11 cellular contexts compared by ENCODE assay signal in the genomic region with DNA sequence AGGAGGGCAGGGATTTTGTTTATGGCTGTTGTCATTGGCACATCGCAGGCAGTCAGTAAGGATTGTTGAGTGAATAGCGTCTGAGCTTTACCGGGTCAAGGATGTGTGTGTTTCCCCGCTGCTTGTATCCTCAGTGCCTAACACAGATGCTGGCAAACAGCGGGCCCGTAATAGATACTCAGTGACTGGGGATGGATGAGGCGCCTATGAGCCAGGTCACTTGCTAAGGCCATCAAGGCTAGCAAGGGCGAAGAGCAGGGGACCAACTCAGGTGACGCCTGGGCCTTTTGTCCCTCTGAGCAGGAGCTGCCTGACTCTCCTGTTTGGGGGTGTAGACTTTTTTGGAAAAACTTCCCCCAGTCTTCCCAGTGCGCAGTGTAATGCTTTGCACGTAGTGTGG. TPM values are rescaled to one million over a fixed set of nuclear protein-coding genes. Genes with fewer than 3 reads are reported as not detected.
DNase-seq lines count a peak whose midpoint lies in the region; ATAC-seq and TF ChIP-seq lines count a peak whose summit lies in the region.
"Had no signal": no experiment of that assay in that cellular context is flagged by ENCODE, and none has a peak within 500 bp of the region (broad histone marks: within the 10 kb centered on the region; RNA-seq: fewer than 3 reads in every experiment).

No MANE protein-coding gene starts in this region.

- no peaks in the 10 kb centered on the region for H3K36me3 Mint-ChIP-seq in activated CD4-positive, alpha-beta T cell treated with anti-CD3 and anti-CD28 coated beads for 36 hours (ENCODE audit: low read depth)
- no peaks in the 10 kb centered on the region for H3K36me3 Mint-ChIP-seq in activated B cell treated with CpG ODN at 0.5 μM for 24 hours (ENCODE audit: low read depth)
- H3K36me3 Mint-ChIP-seq in natural killer cell treated with Interleukin-12 subunit alpha and Interleukin-12 subunit beta and Interleukin-15 and Interleukin-18, amount 100 ng/mL, for 72 hours = no peaks in the 10 kb centered on the region

- H3K9me3 ChIP-seq in skeletal muscle satellite cell (replicated peaks; ENCODE audit: low read length) = no peaks in the 10 kb centered on the region
- H3K9me3 ChIP-seq: Peyer's patch had no signal

- H3K27ac Mint-ChIP-seq in activated CD4-positive, alpha-beta T cell treated with anti-CD3 and anti-CD28 coated beads for 36 hours = no peak overlapping the region
- H3K27ac Mint-ChIP-seq in activated B cell treated with CpG ODN at 0.5 μM for 24 hours = no peak overlapping the region
- H3K27ac Mint-ChIP-seq in natural killer cell treated with Interleukin-12 subunit alpha and Interleukin-12 subunit beta and Interleukin-15 and Interleukin-18, amount 100 ng/mL, for 72 hours = no peak overlapping the region

- peak overlapping the region; percentile 72 for H3K9ac ChIP-seq in skeletal muscle satellite cell (ENCODE audit: low read depth, low read length)

- no peaks in the 10 kb centered on the region for H3K27me3 ChIP-seq in skeletal muscle satellite cell (ENCODE audit: control insufficient read depth, insufficient read depth, low read length)

- TF ChIP-seq CTCF in activated B cell treated with CpG ODN at 0.5 μM for 24 hours (IDR thresholded peaks at IDR 0.05) (no peak), fibroblast of pulmonary artery (IDR thresholded peaks at IDR 0.05; ENCODE audit: low read length, missing control alignments) (no peak), GM10266 (IDR thresholded peaks at IDR 0.05; ENCODE audit: control insufficient read depth, insufficient read depth, low read depth, missing control alignments) (no peak)

- intact Hi-C loops in activated CD4-positive, alpha-beta T cell treated with anti-CD3 and anti-CD28 coated beads for 36 hours (cut with DNase I, micrococcal nuclease) = no loop called here
- intact Hi-C loops in activated B cell treated with CpG ODN at 0.5 μM for 24 hours (cut with micrococcal nuclease) = no loop called here

- no peaks in the 10 kb centered on the region for H3K4me1 Mint-ChIP-seq in activated CD4-positive, alpha-beta T cell treated with anti-CD3 and anti-CD28 coated beads for 36 hours
- peaks cover 6% of the 10 kb centered on the region for H3K4me1 Mint-ChIP-seq in activated B cell treated with CpG ODN at 0.5 μM for 24 hours
- H3K4me1 Mint-ChIP-seq in natural killer cell treated with Interleukin-12 subunit alpha and Interleukin-12 subunit beta and Interleukin-15 and Interleukin-18, amount 100 ng/mL, for 72 hours (ENCODE audit: low read depth in 2 of 2) = peaks cover 0 to 4% of the 10 kb centered on the region in 2 donors

- no peaks in the 10 kb centered on the region for H3K9me3 Mint-ChIP-seq in activated CD4-positive, alpha-beta T cell treated with anti-CD3 and anti-CD28 coated beads for 36 hours (ENCODE audit: low read depth)
- H3K9me3 Mint-ChIP-seq in activated B cell treated with CpG ODN at 0.5 μM for 24 hours = no peaks in the 10 kb centered on the region
- H3K9me3 Mint-ChIP-seq in natural killer cell treated with Interleukin-12 subunit alpha and Interleukin-12 subunit beta and Interleukin-15 and Interleukin-18, amount 100 ng/mL, for 72 hours = no peaks in the 10 kb centered on the region

- H3K4me3 ChIP-seq in fibroblast of pulmonary artery (replicated peaks; ENCODE audit: low read depth, low read length) = peak overlapping the region; percentile 65
- H3K4me3 ChIP-seq in skeletal muscle satellite cell (ENCODE audit: low read length) = peak overlapping the region; percentile 83

- peaks cover 48% of the 10 kb centered on the region for H3K27me3 Mint-ChIP-seq in activated CD4-positive, alpha-beta T cell treated with anti-CD3 and anti-CD28 coated beads for 36 hours
- H3K27me3 Mint-ChIP-seq in activated B cell treated with CpG ODN at 0.5 μM for 24 hours = peaks cover 53% of the 10 kb centered on the region
- H3K27me3 Mint-ChIP-seq in natural killer cell treated with Interleukin-12 subunit alpha and Interleukin-12 subunit beta and Interleukin-15 and Interleukin-18, amount 100 ng/mL, for 72 hours = peaks cover 31 to 41% of the 10 kb centered on the region in 2 donors

- ATAC-seq in activated CD4-positive, alpha-beta T cell treated with anti-CD3 and anti-CD28 coated beads for 36 hours = no peak
- ATAC-seq in activated B cell treated with CpG ODN at 0.5 μM for 24 hours (ENCODE audit: low read depth) = no peak
- ATAC-seq in natural killer cell treated with Interleukin-12 subunit alpha and Interleukin-12 subunit beta and Interleukin-15 and Interleukin-18, amount 100 ng/mL, for 72 hours = no peak

- no peaks in the 10 kb centered on the region for H3K36me3 ChIP-seq in skeletal muscle satellite cell (ENCODE audit: insufficient read depth, low read length)
- H3K36me3 ChIP-seq: Peyer's patch had no signal

- H3K4me3 Mint-ChIP-seq in activated CD4-positive, alpha-beta T cell treated with anti-CD3 and anti-CD28 coated beads for 36 hours = peak overlapping the region; percentile 38
- peak overlapping the region; percentile 50 for H3K4me3 Mint-ChIP-seq in activated B cell treated with CpG ODN at 0.5 μM for 24 hours
- no peak overlapping the region for H3K4me3 Mint-ChIP-seq in natural killer cell treated with Interleukin-12 subunit alpha and Interleukin-12 subunit beta and Interleukin-15 and Interleukin-18, amount 100 ng/mL, for 72 hours

- no peak for DNase-seq in activated CD4-positive, alpha-beta T cell treated with anti-CD3 and anti-CD28 coated beads for 36 hours
- DNase-seq in activated CD4-positive, alpha-beta T cell treated with anti-CD3 and anti-CD28 coated beads for 1 hour = no peak
- no peak for DNase-seq in activated B cell treated with CpG ODN at 0.5 μM for 24 hours
- DNase-seq in fibroblast of pulmonary artery (ENCODE audit: low read depth) = no peak
- no peak for DNase-seq in T-helper 2 cell
- DNase-seq in natural killer cell treated with Interleukin-12 subunit alpha and Interleukin-12 subunit beta and Interleukin-15 and Interleukin-18, amount 100 ng/mL, for 72 hours (ENCODE audit: low spot score) = no peak
- DNase-seq in GM10266 (ENCODE audit: extremely low spot score) = no peak
- DNase-seq: activated CD4-positive, alpha-beta T cell treated with anti-CD3 and anti-CD28 coated beads, Interleukin-2, amount 50 U/mL, for 4 hours; KBM-7; Peyer's patch had no signal

- H3K4me1 ChIP-seq in skeletal muscle satellite cell (ENCODE audit: control insufficient read depth, insufficient read depth, low read length) = peaks cover 40% of the 10 kb centered on the region

- CTCF ChIA-PET in activated CD4-positive, alpha-beta T cell treated with anti-CD3 and anti-CD28 coated beads for 36 hours (lab: Charles Lee) = interaction anchor here (0.6 kb wide), 1 partner anchor 49 kb away, joined by 3 read pairs; no protein-coding TSS in a partner anchor
- CTCF ChIA-PET in activated B cell treated with CpG ODN at 0.5 μM for 24 hours (lab: Charles Lee) = no interaction called here

- POLR2A ChIA-PET in activated CD4-positive, alpha-beta T cell treated with anti-CD3 and anti-CD28 coated beads for 36 hours (lab: Charles Lee) = no interaction called here
- POLR2A ChIA-PET in activated B cell treated with CpG ODN at 0.5 μM for 24 hours (lab: Charles Lee) = no interaction called here

- peak overlapping the region; percentile 90 for H3K4me2 ChIP-seq in skeletal muscle satellite cell (ENCODE audit: low read length)

RNA-seq across cellular contexts. Expression of a gene that starts 0.7 kb away (rescaled TPM):
- total RNA-seq in activated CD4-positive, alpha-beta T cell treated with anti-CD3 and anti-CD28 coated beads for 36 hours = not detected
- total RNA-seq in activated B cell treated with CpG ODN at 0.5 μM for 24 hours = 0.09 TPM in 1 of 2 replicates, not detected in the other
- total RNA-seq in skeletal muscle satellite cell (2012; rRNA removed) = 5.1 and 6.1 TPM in 2 replicates
- total RNA-seq in natural killer cell treated with Interleukin-12 subunit alpha and Interleukin-12 subunit beta and Interleukin-15 and Interleukin-18, amount 100 ng/mL, for 72 hours = not detected
